Comparison of ENCODE assay signal across 21 cellular contexts in genomic region chr14:53967606-53968005, GRCh38. TPM values are rescaled to one million over a fixed set of nuclear protein-coding genes. Genes with fewer than 3 reads are reported as not detected.
"Had no signal": no experiment of that assay in that cellular context is flagged by ENCODE, and none has a peak within 500 bp of the region (broad histone marks: within the 10 kb centered on the region; RNA-seq: fewer than 3 reads in every experiment).

No MANE protein-coding gene starts in this region.

- H3K36me3 ChIP-seq: ascending aorta, colonic mucosa, esophagus muscularis mucosa, gastrocnemius medialis, sigmoid colon, tibial artery had no signal

- H3K9me3 Mint-ChIP-seq: activated naive CD4-positive, alpha-beta T cell treated with anti-CD3 and anti-CD28 coated beads, Interleukin-2, amount 50 U/mL, for 72 hours; activated T-cell treated with anti-CD3 and anti-CD28 coated beads, Interleukin-2, amount 50 U/mL, for 24 hours; activated T-helper 17 cell treated with anti-CD3 and anti-CD28 coated beads, Interleukin-2, amount 50 U/mL, for 72 hours; natural killer cell treated with Interleukin-12 subunit alpha and Interleukin-12 subunit beta and Interleukin-15 and Interleukin-18, amount 100 ng/mL, for 72 hours; stimulated activated naive CD8-positive, alpha-beta T cell treated with anti-CD3 and anti-CD28 coated beads, Interleukin-15, Interleukin-2, amounts not matched to agents 100 ng/mL and 50 ng/mL, for 24 hours had no signal

- H3K4me1 Mint-ChIP-seq: activated T-helper 17 cell treated with anti-CD3 and anti-CD28 coated beads, Interleukin-2, amount 50 U/mL, for 72 hours had no signal

- H3K27ac Mint-ChIP-seq: activated naive CD4-positive, alpha-beta T cell treated with anti-CD3 and anti-CD28 coated beads, Interleukin-2, amount 50 U/mL, for 72 hours; activated T-cell treated with anti-CD3 and anti-CD28 coated beads, Interleukin-2, amount 50 U/mL, for 24 hours; activated T-helper 17 cell treated with anti-CD3 and anti-CD28 coated beads, Interleukin-2, amount 50 U/mL, for 72 hours; natural killer cell treated with Interleukin-12 subunit alpha and Interleukin-12 subunit beta and Interleukin-15 and Interleukin-18, amount 100 ng/mL, for 72 hours; progenitor cell of endocrine pancreas; stimulated activated naive CD8-positive, alpha-beta T cell treated with anti-CD3 and anti-CD28 coated beads, Interleukin-15, Interleukin-2, amounts not matched to agents 100 ng/mL and 50 ng/mL, for 24 hours; WTC11 had no signal

- H3K27ac ChIP-seq: ascending aorta, colonic mucosa, esophagus muscularis mucosa, gastrocnemius medialis, sigmoid colon, tibial artery had no signal

- H3K27me3 ChIP-seq: ascending aorta, colonic mucosa, tibial artery had no signal

- H3K4me1 ChIP-seq: ascending aorta had no signal

- DNase-seq: activated CD8-positive, alpha-beta memory T cell treated with anti-CD3 and anti-CD28 coated beads for 24 hours; activated CD8-positive, alpha-beta memory T cell treated with anti-CD3 and anti-CD28 coated beads, Interleukin-2, amount 50 U/mL, for 4 hours; activated T-cell treated with anti-CD3 and anti-CD28 coated beads, Interleukin-2, amount 50 U/mL, for 24 hours; colonic mucosa; gastrocnemius medialis; hypothalamus; left cardiac atrium; retina; sigmoid colon; stimulated activated CD4-positive, alpha-beta T cell treated with anti-CD3 and anti-CD28 coated beads, Interleukin-4, amount 100 ng/mL, for 24 hours; substantia nigra; T-helper 9 cell; tibial artery had no signal

- H3K36me3 Mint-ChIP-seq: natural killer cell treated with Interleukin-12 subunit alpha and Interleukin-12 subunit beta and Interleukin-15 and Interleukin-18, amount 100 ng/mL, for 72 hours; WTC11 had no signal

- H3K4me3 Mint-ChIP-seq: activated T-cell treated with anti-CD3 and anti-CD28 coated beads, Interleukin-2, amount 50 U/mL, for 24 hours; activated T-helper 17 cell treated with anti-CD3 and anti-CD28 coated beads, Interleukin-2, amount 50 U/mL, for 72 hours; natural killer cell treated with Interleukin-12 subunit alpha and Interleukin-12 subunit beta and Interleukin-15 and Interleukin-18, amount 100 ng/mL, for 72 hours; stimulated activated naive CD8-positive, alpha-beta T cell treated with anti-CD3 and anti-CD28 coated beads, Interleukin-15, Interleukin-2, amounts not matched to agents 100 ng/mL and 50 ng/mL, for 24 hours; WTC11 had no signal

- H3K4me3 ChIP-seq: ascending aorta, colonic mucosa, esophagus muscularis mucosa, gastrocnemius medialis, sigmoid colon, tibial artery had no signal

- H3K9me3 ChIP-seq: ascending aorta, colonic mucosa, esophagus muscularis mucosa, gastrocnemius medialis, sigmoid colon, tibial artery had no signal

RNA-seq across cellular contexts. Expression of gene BMP4, which starts 11.0 kb away (rescaled TPM):
- total RNA-seq: activated naive CD4-positive, alpha-beta T cell treated with anti-CD3 and anti-CD28 coated beads, Interleukin-2, amount 50 U/mL, for 72 hours had no signal
